In the genomic region with DNA sequence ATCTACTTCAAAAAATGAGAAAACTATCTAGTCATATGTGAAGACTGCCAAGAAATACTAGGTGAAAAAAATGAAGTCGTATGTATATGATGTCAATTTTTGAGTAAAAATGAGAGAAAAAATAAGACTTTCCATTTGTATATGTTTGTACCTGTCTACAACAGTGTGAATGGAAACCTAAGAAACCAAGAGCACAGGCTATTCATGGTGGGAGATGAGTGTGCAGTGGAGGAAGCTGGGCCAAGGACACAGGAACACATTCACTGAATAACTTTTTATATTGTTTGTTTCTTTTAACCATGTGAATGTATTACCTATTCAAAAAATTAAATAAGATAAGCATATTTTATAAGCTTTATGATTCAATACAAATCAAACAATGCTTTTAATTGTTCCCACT, we compare ENCODE assay signal across 23 cellular contexts.
"Had no signal": no experiment of that assay in that cellular context is flagged by ENCODE, and none has a peak within 500 bp of the region (broad histone marks: within the 10 kb centered on the region; RNA-seq: fewer than 3 reads in every experiment).

No MANE protein-coding gene starts in this region.

- H3K9me3 Mint-ChIP-seq: dendritic cell treated with granulocyte-macrophage colony-stimulating factor and Interleukin-4, amounts not matched to agents 40 ng/mL and 50 ng/mL, for 4 days; memory B cell; mesothelial cell of epicardium; natural killer cell; neural crest cell; stimulated activated naive B cell treated with anti-CD40 and anti-IgM and Interleukin-4, amounts not matched to agents 10 μg/mL and 1 μg/mL and 100 μg/mL, for 72 hours; type B pancreatic cell had no signal

- H3K27me3 Mint-ChIP-seq: dendritic cell treated with granulocyte-macrophage colony-stimulating factor and Interleukin-4, amounts not matched to agents 40 ng/mL and 50 ng/mL, for 4 days; memory B cell; stimulated activated naive B cell treated with anti-CD40 and anti-IgM and Interleukin-4, amounts not matched to agents 10 μg/mL and 1 μg/mL and 100 μg/mL, for 72 hours; type B pancreatic cell had no signal

- H3K27me3 ChIP-seq: esophagus squamous epithelium, gastroesophageal sphincter, hepatocyte, spleen, suprapubic skin, thyroid gland had no signal

- H3K79me2 ChIP-seq: hepatocyte had no signal

- H3K4me3 Mint-ChIP-seq: dendritic cell treated with granulocyte-macrophage colony-stimulating factor and Interleukin-4, amounts not matched to agents 40 ng/mL and 50 ng/mL, for 4 days; memory B cell; mesothelial cell of epicardium; natural killer cell; neural crest cell; stimulated activated naive B cell treated with anti-CD40 and anti-IgM and Interleukin-4, amounts not matched to agents 10 μg/mL and 1 μg/mL and 100 μg/mL, for 72 hours; type B pancreatic cell had no signal

- ATAC-seq: gastroesophageal sphincter; left cardiac atrium; lower lobe of right lung; natural killer cell; sciatic nerve; stimulated activated naive B cell treated with anti-CD40 and anti-IgM and Interleukin-4, amounts not matched to agents 10 μg/mL and 1 μg/mL and 100 μg/mL, for 72 hours had no signal

- H3K4me2 ChIP-seq: hepatocyte had no signal

- H3K4me1 ChIP-seq: esophagus squamous epithelium, gastroesophageal sphincter, lower lobe of right lung, spleen, suprapubic skin, thyroid gland had no signal

- H3K4me1 Mint-ChIP-seq: memory B cell; mesothelial cell of epicardium; natural killer cell; neural crest cell; stimulated activated naive B cell treated with anti-CD40 and anti-IgM and Interleukin-4, amounts not matched to agents 10 μg/mL and 1 μg/mL and 100 μg/mL, for 72 hours had no signal

- H2AFZ ChIP-seq: hepatocyte had no signal

- H3K27ac ChIP-seq: esophagus squamous epithelium, gastroesophageal sphincter, hepatocyte, left ventricle myocardium inferior, lower lobe of right lung, spleen, suprapubic skin, thyroid gland had no signal

- H3K36me3 ChIP-seq: left ventricle myocardium inferior, thyroid gland had no signal

- H3K4me3 ChIP-seq: esophagus squamous epithelium, gastroesophageal sphincter, hepatocyte, left ventricle myocardium inferior, lower lobe of right lung, spleen, suprapubic skin, thyroid gland had no signal

- H3K27ac Mint-ChIP-seq: dendritic cell treated with granulocyte-macrophage colony-stimulating factor and Interleukin-4, amounts not matched to agents 40 ng/mL and 50 ng/mL, for 4 days; memory B cell; mesothelial cell of epicardium; natural killer cell; stimulated activated naive B cell treated with anti-CD40 and anti-IgM and Interleukin-4, amounts not matched to agents 10 μg/mL and 1 μg/mL and 100 μg/mL, for 72 hours; type B pancreatic cell had no signal

- DNase-seq: esophagus squamous epithelium; foreskin fibroblast; kidney; left cardiac atrium; left ventricle myocardium inferior; lower lobe of right lung; natural killer cell; posterior cingulate gyrus; spleen; stimulated activated CD4-positive, alpha-beta T cell treated with anti-CD3 and anti-CD28 coated beads, Interleukin-15, amount 100 ng/mL, for 24 hours; stimulated activated CD4-positive, alpha-beta T cell treated with anti-CD3 and anti-CD28 coated beads, Interleukin-1b, Interleukin-23, amount 100 ng/mL, for 48 hours; stimulated activated CD4-positive, alpha-beta T cell treated with anti-CD3 and anti-CD28 coated beads, Interleukin-4, amount 100 ng/mL, for 24 hours; stimulated activated naive B cell treated with anti-CD40 and anti-IgM and Interleukin-4, amounts not matched to agents 10 μg/mL and 1 μg/mL and 100 μg/mL, for 72 hours; thyroid gland had no signal

- H3K9me3 ChIP-seq: esophagus squamous epithelium, gastroesophageal sphincter, left ventricle myocardium inferior, lower lobe of right lung, spleen, suprapubic skin, thyroid gland had no signal
